21 cellular contexts compared by ENCODE assay signal in genomic region chr3:171157980-171158379, GRCh38.
DNase-seq lines count a peak whose midpoint lies in the region; ATAC-seq, FAIRE-seq and TF ChIP-seq lines count a peak whose summit lies in the region.
"Had no signal": no experiment of that assay in that cellular context is flagged by ENCODE, and none has a peak within 500 bp of the region (broad histone marks: within the 10 kb centered on the region; RNA-seq: fewer than 3 reads in every experiment).

No MANE protein-coding gene starts in this region.

- H3K27me3 ChIP-seq in heart right ventricle (no peaks in the 10 kb centered on the region), layer of hippocampus (ENCODE audit: control insufficient read depth, insufficient read depth, low read length) (no peaks in the 10 kb centered on the region), small intestine (ENCODE audit: control insufficient read depth in 2 of 2, insufficient read depth in 2 of 2, low read length in 2 of 2) (no peaks in the 10 kb centered on the region)

- FAIRE-seq in small intestine (lab: Jason Lieb, UNC), result no peak
- FAIRE-seq: GM12891 had no signal

- intact Hi-C loops in heart right ventricle (cut with DNase I), result loop anchor here in 2 of 10 donors (5.0 to 10.0 kb wide), 2 partner anchors 407 to 409 kb away; no protein-coding TSS in a partner anchor
- intact Hi-C loops in left cardiac atrium (cut with DNase I), result no loop called here

- peaks cover 0 to 52% (median 7%) of the 10 kb centered on the region in 9 donors for H3K36me3 ChIP-seq in heart right ventricle
- peaks cover 8 to 11% of the 10 kb centered on the region in 2 donors for H3K36me3 ChIP-seq in small intestine (ENCODE audit: control insufficient read depth in 2 of 2, insufficient read depth in 2 of 2, low read length in 2 of 2)
- H3K36me3 ChIP-seq: HAP-1 had no signal

- 63 to 64% methylated on average over 3 of the region's 3 CpGs for WGBS in heart right ventricle, 2 donors
- WGBS in small intestine, 3 donors, result 93 to 96% (median 94%) methylated on average over 3 of the region's 3 CpGs

- ATAC-seq in heart right ventricle, result peak in 5 of 8 donors; percentile 5 to 65 (median 53)
- ATAC-seq in left cardiac atrium, result no peak
- ATAC-seq: PC-3 had no signal

- no peak overlapping the region for H3K27ac ChIP-seq in heart right ventricle
- peak overlapping the region; percentile 97 for H3K27ac ChIP-seq in angular gyrus (ENCODE audit: low read depth, low read length)
- peak overlapping the region; percentile 49 for H3K27ac ChIP-seq in layer of hippocampus (ENCODE audit: low read depth, low read length)
- peak overlapping the region; percentile 92 for H3K27ac ChIP-seq in temporal lobe (ENCODE audit: low read depth, low read length)
- no peak overlapping the region for H3K27ac ChIP-seq in small intestine (ENCODE audit: low read depth in 1 of 2, low read length in 1 of 2)

- TF ChIP-seq CTCF in heart right ventricle (IDR thresholded peaks at IDR 0.05), result no peak

- DNase-seq in heart right ventricle (no peak), left cardiac atrium (no peak), DMS79 (lab: John Stamatoyannopoulos, UW) (no peak), small intestine (no peak)
- DNase-seq: CD4-positive, CD25-positive, alpha-beta regulatory T cell; DMS79 treated with DMSO at 0.1 percent for 48 hours; GF-D8; HFFc6; KBM-7; NCI-H2029; NCI-H446; NCI-H524 treated with DMSO at 0.1 percent for 48 hours; NCI-H774; NK-92 treated with Interleukin-12 subunit alpha and Interleukin-12 subunit beta, amount 100 ng/mL, for 24 hours; PC-3 had no signal

- H3K4me1 ChIP-seq in heart right ventricle (peaks cover 0 to 20% (median 0%) of the 10 kb centered on the region in 9 donors), small intestine (ENCODE audit: control insufficient read depth in 2 of 2, insufficient read depth in 1 of 2, low read depth in 1 of 2, low read length in 1 of 2) (peaks cover 0 to 4% of the 10 kb centered on the region in 2 donors)
- H3K4me1 ChIP-seq: HAP-1 had no signal

- peaks cover 0 to 9% (median 5%) of the 10 kb centered on the region in 11 donors for H3K9me3 ChIP-seq in heart right ventricle
- H3K9me3 ChIP-seq in small intestine (ENCODE audit: control insufficient read depth, low read depth), result no peaks in the 10 kb centered on the region
- H3K9me3 ChIP-seq: HAP-1 had no signal

- H3K4me3 ChIP-seq in heart right ventricle (no peak overlapping the region), small intestine (ENCODE audit: low read depth in 1 of 2, low read length in 2 of 2) (no peak overlapping the region)
- H3K4me3 ChIP-seq: GM23338, HAP-1 had no signal

Comparison
In these comparisons a context has a peak if more than half of its experiments do, and no peak if none do; other contexts are left out.
1. ATAC-seq: peak in heart right ventricle (5 of 8); none in left cardiac atrium (0 of 2).
2. H3K27ac ChIP-seq: peak in angular gyrus (single experiment), layer of hippocampus (single experiment) and temporal lobe (single experiment); none in heart right ventricle (0 of 10) and small intestine (0 of 2).